1 cellular context compared by ENCODE assay signal in genomic region chr6:14144678-14145113, GRCh38.
TF ChIP-seq lines count a peak whose summit lies in the region.

No MANE protein-coding gene starts in this region.

TF ChIP-seq in HEK293, 187 proteins besides CTCF, POLR2A, EP300 and RAD21 (continued from another document and continues in another):
- TF ChIP-seq ZBTB44 (tag by site-specific recombination; IDR thresholded peaks at IDR 0.05) (0 out of 2 replicates have a peak, but pooled peaks have one; percentile 10), ZNF596 (tag by site-specific recombination; IDR thresholded peaks at IDR 0.05) (no peak), ZNF600 (tag by site-specific recombination; IDR thresholded peaks at IDR 0.05) (0 out of 2 replicates have a peak, but pooled peaks have one; percentile 29), ZNF324 (tag by site-specific recombination; IDR thresholded peaks at IDR 0.05) (no peak), SCRT2 (tag by site-specific recombination; IDR thresholded peaks at IDR 0.05) (peak; percentile 52; the same call in 1 of the 2 replicates), ZFP3 (tag by site-specific recombination; IDR thresholded peaks at IDR 0.05; ENCODE audit: low read depth) (no peak), ZIC2 (tag by site-specific recombination; IDR thresholded peaks at IDR 0.05) (no peak), SETDB1 (IDR thresholded peaks at IDR 0.05; ENCODE audit: insufficient read length, low read length) (no peak), ZNF514 (tag by site-specific recombination; IDR thresholded peaks at IDR 0.05) (no peak), TRIM28 (IDR thresholded peaks at IDR 0.05; ENCODE audit: borderline replicate concordance, low read length) (no peak), ZNF660 (tag by site-specific recombination; IDR thresholded peaks at IDR 0.05) (peak; percentile 71), ZSCAN30 (tag by site-specific recombination; IDR thresholded peaks at IDR 0.05) (peak; percentile 86), MEIS1 (CRISPR knock-in tag; IDR thresholded peaks at IDR 0.05; ENCODE audit: borderline replicate concordance) (no peak), KLF7 (tag by site-specific recombination; IDR thresholded peaks at IDR 0.05; ENCODE audit: borderline replicate concordance) (no peak), ZNF202 (tag by site-specific recombination; IDR thresholded peaks at IDR 0.05; ENCODE audit: borderline replicate concordance) (no peak), ZNF48 (tag by site-specific recombination; IDR thresholded peaks at IDR 0.05) (no peak), ZNF623 (tag by site-specific recombination; IDR thresholded peaks at IDR 0.05) (no peak), REPIN1 (tag by site-specific recombination; IDR thresholded peaks at IDR 0.05; ENCODE audit: low read depth) (no peak), MZF1 (tag by site-specific recombination; IDR thresholded peaks at IDR 0.05; ENCODE audit: borderline replicate concordance) (no peak), ZNF274 (IDR thresholded peaks at IDR 0.05; ENCODE audit: low read length) (no peak), ZNF274 (tag by site-specific recombination; IDR thresholded peaks at IDR 0.05; ENCODE audit: borderline replicate concordance) (no peak), ZNF16 (tag by site-specific recombination; IDR thresholded peaks at IDR 0.05; ENCODE audit: low read depth) (no peak), ZNF629 (tag by site-specific recombination; IDR thresholded peaks at IDR 0.05) (peak; percentile 36; the same call in 1 of the 2 replicates), GLI4 (tag by site-specific recombination; IDR thresholded peaks at IDR 0.05) (no peak), ZNF549 (tag by site-specific recombination; IDR thresholded peaks at IDR 0.05) (no peak), ZBTB8A (tag by site-specific recombination; IDR thresholded peaks at IDR 0.05) (peak; percentile 33; the same call in 1 of the 2 replicates), ZNF354C (tag by site-specific recombination; IDR thresholded peaks at IDR 0.05; ENCODE audit: borderline replicate concordance, low read depth) (no peak), ZNF621 (tag by site-specific recombination; IDR thresholded peaks at IDR 0.05) (no peak), ZNF10 (tag by site-specific recombination; IDR thresholded peaks at IDR 0.05) (no peak), ZNF2 (tag by site-specific recombination; IDR thresholded peaks at IDR 0.05) (peak; percentile 80), ZNF843 (tag by site-specific recombination; IDR thresholded peaks at IDR 0.05) (peak; percentile 42; the same call in 1 of the 2 replicates), ZNF518A (tag by site-specific recombination; conservative IDR thresholded peaks at IDR 0.05; ENCODE audit: low read depth) (0 out of 2 replicates have a peak, but pooled peaks have one; percentile 36), ZNF530 (tag by site-specific recombination; IDR thresholded peaks at IDR 0.05; ENCODE audit: low read depth) (no peak), ZNF132 (tag by site-specific recombination; IDR thresholded peaks at IDR 0.05; ENCODE audit: borderline replicate concordance) (no peak), ZNF423 (tag by site-specific recombination; IDR thresholded peaks at IDR 0.05) (peak; percentile 77; the same call in 1 of the 2 replicates), PRDM1 (tag by site-specific recombination; IDR thresholded peaks at IDR 0.05) (no peak), MYNN (tag by site-specific recombination; IDR thresholded peaks at IDR 0.05; ENCODE audit: borderline replicate concordance) (no peak), ZNF645 (tag by site-specific recombination; IDR thresholded peaks at IDR 0.05) (no peak), HOXA7 (CRISPR knock-in tag; IDR thresholded peaks at IDR 0.05; ENCODE audit: borderline replicate concordance) (no peak), ZNF146 (tag by site-specific recombination; IDR thresholded peaks at IDR 0.05) (no peak), ZNF214 (tag by site-specific recombination; IDR thresholded peaks at IDR 0.05; ENCODE audit: borderline replicate concordance) (no peak), ZSCAN23 (tag by site-specific recombination; IDR thresholded peaks at IDR 0.05) (no peak), ZNF221 (tag by site-specific recombination; IDR thresholded peaks at IDR 0.05; ENCODE audit: borderline replicate concordance) (no peak), ZNF266 (tag by site-specific recombination; IDR thresholded peaks at IDR 0.05; ENCODE audit: low read depth) (no peak), ZNF366 (tag by site-specific recombination; conservative IDR thresholded peaks at IDR 0.05) (peak; percentile 45), HOXD13 (CRISPR knock-in tag; IDR thresholded peaks at IDR 0.05; ENCODE audit: borderline replicate concordance) (no peak), ZNF391 (tag by site-specific recombination; IDR thresholded peaks at IDR 0.05; ENCODE audit: borderline replicate concordance, low read depth) (no peak), ZBTB1 (tag by site-specific recombination; IDR thresholded peaks at IDR 0.05) (no peak), KLF8 (tag by site-specific recombination; IDR thresholded peaks at IDR 0.05) (no peak)
- TF ChIP-seq, protein P1, sequence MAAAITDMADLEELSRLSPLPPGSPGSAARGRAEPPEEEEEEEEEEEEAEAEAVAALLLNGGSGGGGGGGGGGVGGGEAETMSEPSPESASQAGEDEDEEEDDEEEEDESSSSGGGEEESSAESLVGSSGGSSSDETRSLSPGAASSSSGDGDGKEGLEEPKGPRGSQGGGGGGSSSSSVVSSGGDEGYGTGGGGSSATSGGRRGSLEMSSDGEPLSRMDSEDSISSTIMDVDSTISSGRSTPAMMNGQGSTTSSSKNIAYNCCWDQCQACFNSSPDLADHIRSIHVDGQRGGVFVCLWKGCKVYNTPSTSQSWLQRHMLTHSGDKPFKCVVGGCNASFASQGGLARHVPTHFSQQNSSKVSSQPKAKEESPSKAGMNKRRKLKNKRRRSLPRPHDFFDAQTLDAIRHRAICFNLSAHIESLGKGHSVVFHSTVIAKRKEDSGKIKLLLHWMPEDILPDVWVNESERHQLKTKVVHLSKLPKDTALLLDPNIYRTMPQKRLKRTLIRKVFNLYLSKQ (tag by site-specific recombination; IDR thresholded peaks at IDR 0.05; ENCODE audit: borderline replicate concordance), result no peak
- TF ChIP-seq, protein P2, sequence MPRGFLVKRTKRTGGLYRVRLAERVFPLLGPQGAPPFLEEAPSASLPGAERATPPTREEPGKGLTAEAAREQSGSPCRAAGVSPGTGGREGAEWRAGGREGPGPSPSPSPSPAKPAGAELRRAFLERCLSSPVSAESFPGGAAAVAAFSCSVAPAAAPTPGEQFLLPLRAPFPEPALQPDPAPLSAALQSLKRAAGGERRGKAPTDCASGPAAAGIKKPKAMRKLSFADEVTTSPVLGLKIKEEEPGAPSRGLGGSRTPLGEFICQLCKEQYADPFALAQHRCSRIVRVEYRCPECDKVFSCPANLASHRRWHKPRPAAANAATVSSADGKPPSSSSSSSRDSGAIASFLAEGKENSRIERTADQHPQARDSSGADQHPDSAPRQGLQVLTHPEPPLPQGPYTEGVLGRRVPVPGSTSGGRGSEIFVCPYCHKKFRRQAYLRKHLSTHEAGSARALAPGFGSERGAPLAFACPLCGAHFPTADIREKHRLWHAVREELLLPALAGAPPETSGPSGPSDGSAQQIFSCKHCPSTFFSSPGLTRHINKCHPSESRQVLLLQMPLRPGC (tag by site-specific recombination; IDR thresholded peaks at IDR 0.05), result no peak
- TF ChIP-seq, protein P3, sequence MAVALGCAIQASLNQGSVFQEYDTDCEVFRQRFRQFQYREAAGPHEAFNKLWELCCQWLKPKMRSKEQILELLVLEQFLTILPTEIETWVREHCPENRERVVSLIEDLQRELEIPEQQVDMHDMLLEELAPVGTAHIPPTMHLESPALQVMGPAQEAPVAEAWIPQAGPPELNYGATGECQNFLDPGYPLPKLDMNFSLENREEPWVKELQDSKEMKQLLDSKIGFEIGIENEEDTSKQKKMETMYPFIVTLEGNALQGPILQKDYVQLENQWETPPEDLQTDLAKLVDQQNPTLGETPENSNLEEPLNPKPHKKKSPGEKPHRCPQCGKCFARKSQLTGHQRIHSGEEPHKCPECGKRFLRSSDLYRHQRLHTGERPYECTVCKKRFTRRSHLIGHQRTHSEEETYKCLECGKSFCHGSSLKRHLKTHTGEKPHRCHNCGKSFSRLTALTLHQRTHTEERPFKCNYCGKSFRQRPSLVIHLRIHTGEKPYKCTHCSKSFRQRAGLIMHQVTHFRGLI (tag by site-specific recombination; IDR thresholded peaks at IDR 0.05), result no peak
- TF ChIP-seq, protein P4, sequence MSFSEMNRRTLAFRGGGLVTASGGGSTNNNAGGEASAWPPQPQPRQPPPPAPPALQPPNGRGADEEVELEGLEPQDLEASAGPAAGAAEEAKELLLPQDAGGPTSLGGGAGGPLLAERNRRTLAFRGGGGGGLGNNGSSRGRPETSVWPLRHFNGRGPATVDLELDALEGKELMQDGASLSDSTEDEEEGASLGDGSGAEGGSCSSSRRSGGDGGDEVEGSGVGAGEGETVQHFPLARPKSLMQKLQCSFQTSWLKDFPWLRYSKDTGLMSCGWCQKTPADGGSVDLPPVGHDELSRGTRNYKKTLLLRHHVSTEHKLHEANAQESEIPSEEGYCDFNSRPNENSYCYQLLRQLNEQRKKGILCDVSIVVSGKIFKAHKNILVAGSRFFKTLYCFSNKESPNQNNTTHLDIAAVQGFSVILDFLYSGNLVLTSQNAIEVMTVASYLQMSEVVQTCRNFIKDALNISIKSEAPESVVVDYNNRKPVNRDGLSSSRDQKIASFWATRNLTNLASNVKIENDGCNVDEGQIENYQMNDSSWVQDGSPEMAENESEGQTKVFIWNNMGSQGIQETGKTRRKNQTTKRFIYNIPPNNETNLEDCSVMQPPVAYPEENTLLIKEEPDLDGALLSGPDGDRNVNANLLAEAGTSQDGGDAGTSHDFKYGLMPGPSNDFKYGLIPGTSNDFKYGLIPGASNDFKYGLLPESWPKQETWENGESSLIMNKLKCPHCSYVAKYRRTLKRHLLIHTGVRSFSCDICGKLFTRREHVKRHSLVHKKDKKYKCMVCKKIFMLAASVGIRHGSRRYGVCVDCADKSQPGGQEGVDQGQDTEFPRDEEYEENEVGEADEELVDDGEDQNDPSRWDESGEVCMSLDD (tag by site-specific recombination; IDR thresholded peaks at IDR 0.05), result no peak
- TF ChIP-seq, protein P5, sequence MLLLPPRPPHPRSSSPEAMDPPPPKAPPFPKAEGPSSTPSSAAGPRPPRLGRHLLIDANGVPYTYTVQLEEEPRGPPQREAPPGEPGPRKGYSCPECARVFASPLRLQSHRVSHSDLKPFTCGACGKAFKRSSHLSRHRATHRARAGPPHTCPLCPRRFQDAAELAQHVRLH (tag by site-specific recombination; IDR thresholded peaks at IDR 0.05), result no peak
- TF ChIP-seq, protein P6, sequence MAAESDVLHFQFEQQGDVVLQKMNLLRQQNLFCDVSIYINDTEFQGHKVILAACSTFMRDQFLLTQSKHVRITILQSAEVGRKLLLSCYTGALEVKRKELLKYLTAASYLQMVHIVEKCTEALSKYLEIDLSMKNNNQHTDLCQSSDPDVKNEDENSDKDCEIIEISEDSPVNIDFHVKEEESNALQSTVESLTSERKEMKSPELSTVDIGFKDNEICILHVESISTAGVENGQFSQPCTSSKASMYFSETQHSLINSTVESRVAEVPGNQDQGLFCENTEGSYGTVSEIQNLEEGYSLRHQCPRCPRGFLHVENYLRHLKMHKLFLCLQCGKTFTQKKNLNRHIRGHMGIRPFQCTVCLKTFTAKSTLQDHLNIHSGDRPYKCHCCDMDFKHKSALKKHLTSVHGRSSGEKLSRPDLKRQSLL (tag by site-specific recombination; IDR thresholded peaks at IDR 0.05), result no peak
